ENCODE assay signal across 19 cellular contexts in genomic region chr19:54456423-54457373, GRCh38. TPM values are rescaled to one million over a fixed set of nuclear protein-coding genes. Genes with fewer than 3 reads are reported as not detected.
DNase-seq lines count a peak whose midpoint lies in the region; ATAC-seq, FAIRE-seq and TF ChIP-seq lines count a peak whose summit lies in the region.
"Had no signal": no experiment of that assay in that cellular context is flagged by ENCODE, and none has a peak within 500 bp of the region (broad histone marks: within the 10 kb centered on the region; RNA-seq: fewer than 3 reads in every experiment).

No MANE protein-coding gene starts in this region.

- H3K36me3 Mint-ChIP-seq in CD4-positive, alpha-beta T cell (ENCODE audit: low read depth) = peaks cover 95% of the 10 kb centered on the region
- peaks cover 13% of the 10 kb centered on the region for H3K36me3 Mint-ChIP-seq in T-helper 17 cell (ENCODE audit: low read depth)

- H2BK5ac ChIP-seq in mesenchymal stem cell (ENCODE audit: low read depth, low read length, poor library complexity, severe bottlenecking) = no peak overlapping the region

- H2BK12ac ChIP-seq in mesenchymal stem cell (ENCODE audit: low read length in 2 of 2) = no peak overlapping the region

- H3K14ac ChIP-seq in mesenchymal stem cell (ENCODE audit: low read length in 2 of 2) = no peak overlapping the region

- no peak overlapping the region for H2BK120ac ChIP-seq in mesenchymal stem cell (ENCODE audit: low read depth, low read length)

- no peak overlapping the region for H3K27ac ChIP-seq in CD4-positive, alpha-beta T cell (ENCODE audit: low read depth, low read length)
- no peak overlapping the region for H3K27ac ChIP-seq in kidney (ENCODE audit: low read depth in 2 of 2, low read length in 2 of 2)
- H3K27ac ChIP-seq in mesenchymal stem cell (ENCODE audit: low read length, poor library complexity, severe bottlenecking) = no peak overlapping the region
- H3K27ac ChIP-seq: C4-2B had no signal

- H3K4me3 ChIP-seq in kidney (ENCODE audit: low read length in 2 of 2) (no peak overlapping the region), mesenchymal stem cell (ENCODE audit: insufficient read depth in 1 of 2, low read depth in 1 of 2, low read length in 2 of 2) (no peak overlapping the region)

- POLR2A ChIA-PET in CD4-positive, alpha-beta T cell (lab: Charles Lee) = interaction anchor here (0.9 kb wide), 1 partner anchor 13 kb away, joined by 4 read pairs; no protein-coding TSS in a partner anchor

- no peak overlapping the region for H2AFZ ChIP-seq in mesenchymal stem cell (ENCODE audit: low read depth, low read length)

- CTCF ChIA-PET in CD4-positive, alpha-beta T cell (lab: Charles Lee) = no interaction called here

- no peaks in the 10 kb centered on the region for H3K27me3 ChIP-seq in CD4-positive, alpha-beta T cell (ENCODE audit: control insufficient read depth, insufficient read depth, low read length)
- no peaks in the 10 kb centered on the region for H3K27me3 ChIP-seq in mesenchymal stem cell (ENCODE audit: control insufficient read depth in 1 of 2, insufficient read depth in 1 of 2, low read length in 2 of 2)

- H3K9me3 Mint-ChIP-seq in CD4-positive, alpha-beta T cell = no peaks in the 10 kb centered on the region

- 97% methylated on average over 51 of the region's 51 CpGs for WGBS in mesenchymal stem cell

- no peak for DNase-seq in CD4-positive, alpha-beta T cell
- DNase-seq in T-helper 17 cell (no peak), kidney (peak; percentile 70), DMS 273 treated with DMSO at 0.1 percent for 48 hours (lab: John Stamatoyannopoulos, UW) (no peak), urothelium cell line (ENCODE audit: low spot score) (no peak), mesenchymal stem cell (no peak)
- DNase-seq: COR-L47, EL, HCEC 1CT, KBM-7, NCI-H1417 treated with DMSO at 0.1 percent for 48 hours, NCI-H1930, NCI-H446, NCI-H69, SHP77 treated with DMSO at 0.1 percent for 48 hours had no signal

- no peak for FAIRE-seq in kidney (lab: Jason Lieb, UNC)
- FAIRE-seq in urothelium cell line (lab: Jason Lieb, UNC) = no peak

- no peak for ATAC-seq in CD4-positive, alpha-beta T cell (ENCODE audit: poor library complexity)
- peak; percentile 4 for ATAC-seq in T-helper 17 cell
- ATAC-seq: SK-N-SH treated with all-trans-retinoic acid at 6 μM for 48 hours had no signal

- H3K4me2 ChIP-seq in mesenchymal stem cell (ENCODE audit: low read length, poor library complexity, severe bottlenecking) = no peak overlapping the region

- H3K4ac ChIP-seq in mesenchymal stem cell (ENCODE audit: low read depth in 1 of 2, low read length in 2 of 2) = no peak overlapping the region

- no peak overlapping the region for H2AK5ac ChIP-seq in mesenchymal stem cell (ENCODE audit: low read length, severe bottlenecking)

- H3K4me1 Mint-ChIP-seq in CD4-positive, alpha-beta T cell (ENCODE audit: low read depth) = peaks cover 33% of the 10 kb centered on the region
- H3K4me1 Mint-ChIP-seq in T-helper 17 cell = peaks cover 27% of the 10 kb centered on the region

- TF ChIP-seq CTCF in CD4-positive, alpha-beta T cell (IDR thresholded peaks at IDR 0.05) = no peak
- no peak for TF ChIP-seq CTCF in kidney (IDR thresholded peaks at IDR 0.05; ENCODE audit: borderline replicate concordance, extremely low read depth, insufficient read depth)

- no peak overlapping the region for H3K9ac ChIP-seq in kidney (ENCODE audit: low read length in 2 of 2)
- no peak overlapping the region for H3K9ac ChIP-seq in mesenchymal stem cell (ENCODE audit: low read length)

- peaks cover 56 to 73% of the 10 kb centered on the region in 2 donors for H3K36me3 ChIP-seq in kidney (ENCODE audit: control insufficient read depth in 1 of 2, insufficient read depth in 2 of 2, low read length in 2 of 2)
- peaks cover 96 to 98% of the 10 kb centered on the region in 2 experiments for H3K36me3 ChIP-seq in mesenchymal stem cell (ENCODE audit: control insufficient read depth in 1 of 2, insufficient read depth in 2 of 2, low read depth in 1 of 2, low read length in 2 of 2)

- H2BK15ac ChIP-seq in mesenchymal stem cell (ENCODE audit: low read depth, poor library complexity, severe bottlenecking) = no peak overlapping the region

- H3K23ac ChIP-seq in mesenchymal stem cell (ENCODE audit: low read length in 2 of 2) = no peak overlapping the region

- H3K79me1 ChIP-seq in mesenchymal stem cell (replicated peaks; ENCODE audit: low read length, poor library complexity, severe bottlenecking) = peaks cover 37% of the 10 kb centered on the region

- no peak overlapping the region for H4K8ac ChIP-seq in mesenchymal stem cell (ENCODE audit: low read length)

- no peak overlapping the region for H4K91ac ChIP-seq in mesenchymal stem cell (ENCODE audit: low read length)

- no peak overlapping the region for H3K18ac ChIP-seq in mesenchymal stem cell (ENCODE audit: low read depth in 1 of 2, low read length in 2 of 2)

- intact Hi-C loops in CD4-positive, alpha-beta T cell (cut with DNase I, micrococcal nuclease) = loop anchor here in 1 of 2 experiments (5.0 kb wide), 1 partner anchor 636 kb away; no protein-coding TSS in a partner anchor
- intact Hi-C loops in kidney (cut with DNase I) = no loop called here

- peak overlapping the region; percentile 38 for H3K4me3 Mint-ChIP-seq in CD4-positive, alpha-beta T cell
- no peak overlapping the region for H3K4me3 Mint-ChIP-seq in T-helper 17 cell

- H3K27ac Mint-ChIP-seq in CD4-positive, alpha-beta T cell = no peak overlapping the region
- peak overlapping the region; percentile 85 for H3K27ac Mint-ChIP-seq in T-helper 17 cell

- H3K4me1 ChIP-seq in kidney (ENCODE audit: control insufficient read depth in 1 of 2, insufficient read depth in 1 of 2, low read depth in 1 of 2, low read length in 2 of 2) (no peaks in the 10 kb centered on the region), mesenchymal stem cell (ENCODE audit: control insufficient read depth, insufficient read depth, low read depth, low read length) (peaks cover 33% of the 10 kb centered on the region)

- no peaks in the 10 kb centered on the region for H3K9me3 ChIP-seq in CD4-positive, alpha-beta T cell (ENCODE audit: control insufficient read depth, low read length)
- H3K9me3 ChIP-seq in T-helper 17 cell (ENCODE audit: control insufficient read depth, low read length, poor library complexity, severe bottlenecking) (no peaks in the 10 kb centered on the region), kidney (ENCODE audit: control insufficient read depth in 1 of 2, low read length in 2 of 2) (no peaks in the 10 kb centered on the region), mesenchymal stem cell (ENCODE audit: control insufficient read depth, low read length) (no peaks in the 10 kb centered on the region)

- no peaks in the 10 kb centered on the region for H3K27me3 Mint-ChIP-seq in CD4-positive, alpha-beta T cell
- H3K27me3 Mint-ChIP-seq in T-helper 17 cell = no peaks in the 10 kb centered on the region

RNA-seq across cellular contexts. Expression of gene LENG9, which starts 6.9 kb away (rescaled TPM):
- 1 to 10 TPM; 2.8 to 2.9 TPM for total RNA-seq in CD4-positive, alpha-beta T cell
- total RNA-seq in T-helper 17 cell = 1 to 10 TPM; 4.4 to 6.0 TPM
- total RNA-seq in kidney = 6.8 TPM
- 2.0 TPM for polyA plus RNA-seq in kidney (ENCODE audit: insufficient read depth, low read depth, low replicate concordance)
- 2.7 TPM for polyA plus RNA-seq in mesenchymal stem cell (2013, experiment 1 of 2)
- polyA plus RNA-seq in mesenchymal stem cell (2013, experiment 2 of 2) = 2.4 TPM

RNA-seq across cellular contexts. Expression of gene LENG8, which starts 7.7 kb away (rescaled TPM):
- total RNA-seq in CD4-positive, alpha-beta T cell = 100 to 1,000 TPM; 610 to 639 TPM
- total RNA-seq in T-helper 17 cell = 100 to 1,000 TPM; 471 to 480 TPM
- 208 TPM for total RNA-seq in kidney
- 48.6 TPM for polyA plus RNA-seq in kidney (ENCODE audit: insufficient read depth, low read depth, low replicate concordance)
- 130 TPM for polyA plus RNA-seq in mesenchymal stem cell (2013, experiment 1 of 2)
- polyA plus RNA-seq in mesenchymal stem cell (2013, experiment 2 of 2) = 111 TPM

RNA-seq across cellular contexts. Expression of gene CDC42EP5, which starts 16.4 kb away (rescaled TPM):
- not detected for total RNA-seq in CD4-positive, alpha-beta T cell
- total RNA-seq in T-helper 17 cell (not detected), kidney (29.9 TPM)
- polyA plus RNA-seq in kidney (ENCODE audit: insufficient read depth, low read depth, low replicate concordance) = 19.3 TPM
- polyA plus RNA-seq in mesenchymal stem cell (2013, experiment 1 of 2) = 85.0 TPM
- 94.3 TPM for polyA plus RNA-seq in mesenchymal stem cell (2013, experiment 2 of 2)
- total RNA-seq: OCI-LY7 had no signal

RNA-seq across cellular contexts. Expression of gene TTYH1, which starts 41.4 kb away (rescaled TPM):
- not detected for total RNA-seq in CD4-positive, alpha-beta T cell
- not detected for total RNA-seq in T-helper 17 cell
- total RNA-seq in kidney = 1.5 TPM
- 1.9 TPM for polyA plus RNA-seq in kidney (ENCODE audit: insufficient read depth, low read depth, low replicate concordance)
- 0.04 TPM for polyA plus RNA-seq in mesenchymal stem cell (2013, experiment 1 of 2)
- polyA plus RNA-seq in mesenchymal stem cell (2013, experiment 2 of 2) = not detected

RNA-seq across cellular contexts. Expression of gene LAIR2, which starts 45.9 kb away (rescaled TPM):
- 1 to 10 TPM in 1 of 2 experiments, not detected in 1; 1.2 TPM for total RNA-seq in CD4-positive, alpha-beta T cell
- 1 to 10 TPM in 1 of 2 donors, under 1 TPM in 1; 0.94 to 1.7 TPM for total RNA-seq in T-helper 17 cell
- not detected for total RNA-seq in kidney
- polyA plus RNA-seq in kidney (ENCODE audit: insufficient read depth, low read depth, low replicate concordance) = not detected
- polyA plus RNA-seq in mesenchymal stem cell (2013, experiment 1 of 2) = not detected
- polyA plus RNA-seq in mesenchymal stem cell (2013, experiment 2 of 2) = not detected
- total RNA-seq: A673, OCI-LY7 had no signal

Comparison
In these comparisons a context has a peak if more than half of its experiments do, and no peak if none do; other contexts are left out.
1. RNA of gene CDC42EP5, which starts 16.4 kb away (total RNA-seq): 29.9 TPM in kidney (single experiment); not detected in CD4-positive, alpha-beta T cell and not detected in T-helper 17 cell; every median in the first group is over 10 times any median in the second.